In the genomic region with DNA sequence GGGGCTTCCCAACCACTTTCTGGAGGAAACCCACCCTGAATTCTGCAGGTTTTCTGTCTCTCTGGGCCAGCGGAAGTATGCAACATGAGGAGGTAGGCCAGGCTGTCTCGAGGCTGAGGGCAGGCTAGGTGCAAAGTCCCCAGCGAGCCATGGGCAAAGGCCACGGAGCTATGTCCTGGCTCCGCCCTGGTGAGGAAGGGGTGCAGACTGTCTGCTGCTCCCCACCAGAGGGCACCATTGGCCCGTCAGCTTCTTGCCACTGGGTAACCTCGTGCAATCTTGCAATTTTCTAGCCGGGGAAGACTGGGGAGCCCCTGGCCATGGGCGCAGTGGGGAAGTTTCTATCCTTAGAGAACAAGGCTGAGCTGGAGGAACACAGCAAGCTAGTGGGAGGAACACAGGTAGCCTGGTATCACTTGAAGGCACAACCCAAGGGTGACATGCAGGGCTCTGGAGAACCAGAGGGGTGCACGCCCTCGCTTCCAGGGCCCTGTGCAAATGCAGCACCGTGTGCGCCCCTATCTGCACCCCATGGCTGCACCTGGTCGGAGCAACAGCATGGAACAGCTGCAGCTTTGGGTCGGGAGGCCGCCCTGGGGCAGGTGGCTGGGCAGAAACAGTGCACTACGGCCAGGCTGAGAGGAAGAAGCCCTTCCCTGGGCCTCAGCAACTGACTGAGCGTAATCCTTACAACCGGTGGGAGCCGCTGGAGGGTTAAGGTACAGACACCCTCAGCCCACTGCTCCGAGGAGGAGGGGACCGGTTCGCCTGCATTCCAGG, we compare ENCODE assay signal across 7 cellular contexts. TPM values are rescaled to one million over a fixed set of nuclear protein-coding genes. Genes with fewer than 3 reads are reported as not detected.
DNase-seq lines count a peak whose midpoint lies in the region; ATAC-seq and TF ChIP-seq lines count a peak whose summit lies in the region.

No MANE protein-coding gene starts in this region.

- H3K27me3 ChIP-seq in kidney epithelial cell (ENCODE audit: control insufficient read depth, insufficient read depth, low read length), result no peaks in the 10 kb centered on the region

- peak; percentile 93 for TF ChIP-seq CTCF in kidney epithelial cell (IDR thresholded peaks at IDR 0.05; ENCODE audit: insufficient read depth, low read length, poor library complexity, severe bottlenecking)

- DNase-seq in NCI-H446 (lab: John Stamatoyannopoulos, UW) (peak; percentile 53 to 81), cerebellum (ENCODE audit: low spot score) (peak; percentile 90), kidney epithelial cell (ENCODE audit: low read depth) (no peak)
- peak; percentile 84 to 91 for DNase-seq in activated CD4-positive, alpha-beta T cell treated with anti-CD3 and anti-CD28 coated beads for 24 hours (ENCODE audit: low read depth in 2 of 2)
- DNase-seq in stimulated activated CD4-positive, alpha-beta T cell treated with anti-CD3 and anti-CD28 coated beads, Interleukin-15, amount 100 ng/mL, for 48 hours (ENCODE audit: low read depth in 2 of 2), result peak; percentile 78 to 87

- no peaks in the 10 kb centered on the region for H3K36me3 ChIP-seq in kidney epithelial cell (ENCODE audit: control insufficient read depth, insufficient read depth, low read length)

- ATAC-seq in GM18511 (IDR thresholded peaks at IDR 0.05; ENCODE audit: unreplicated experiment) (peak; percentile 83), HG03159 (IDR thresholded peaks at IDR 0.05; ENCODE audit: unreplicated experiment) (peak; percentile 70)

- H3K4me3 ChIP-seq in kidney epithelial cell (ENCODE audit: low read depth, low read length), result no peak overlapping the region

RNA-seq across cellular contexts. Expression of a gene that starts 27.6 kb away (rescaled TPM):
- 1,131 TPM for total RNA-seq in cerebellum
- 4,934 and 7,044 TPM in 2 replicates for total RNA-seq in kidney epithelial cell

RNA-seq across cellular contexts. Expression of a gene that starts 34.0 kb away (rescaled TPM):
- 73.6 TPM for total RNA-seq in cerebellum
- 78.4 and 84.8 TPM in 2 replicates for total RNA-seq in kidney epithelial cell

RNA-seq across cellular contexts. Expression of a gene that starts 37.0 kb away (rescaled TPM):
- 7.9 TPM for total RNA-seq in cerebellum
- total RNA-seq in kidney epithelial cell, result 88.1 and 94.3 TPM in 2 replicates

Comparison
In these comparisons a context has a peak if more than half of its experiments do, and no peak if none do; other contexts are left out.
1. RNA of a gene that starts 37.0 kb away (total RNA-seq): 88.1 to 94.3 TPM in kidney epithelial cell; 7.9 TPM in cerebellum (single experiment); every median in the first group is over 10 times any median in the second.